16 cellular contexts compared by ENCODE assay signal in the genomic region with DNA sequence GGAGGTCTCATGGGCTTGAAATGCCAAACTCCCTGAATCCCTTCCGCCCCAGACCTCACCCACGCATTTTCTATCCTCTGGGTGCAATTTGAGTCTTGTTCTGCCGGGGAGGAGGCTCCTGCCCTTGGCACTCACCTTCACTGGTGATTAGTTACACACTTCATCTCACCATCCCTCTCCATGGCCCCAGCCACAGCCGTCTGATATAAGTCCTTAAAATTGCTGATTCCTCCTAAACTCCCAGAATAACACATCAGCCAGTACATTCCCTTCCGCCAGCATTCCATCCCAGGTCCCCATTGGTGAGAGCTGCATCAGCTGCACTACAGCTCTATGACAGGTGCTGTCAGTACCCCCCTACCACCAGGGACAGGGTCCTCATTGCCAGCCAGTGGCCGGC. TPM values are rescaled to one million over a fixed set of nuclear protein-coding genes. Genes with fewer than 3 reads are reported as not detected.
DNase-seq lines count a peak whose midpoint lies in the region; ATAC-seq and TF ChIP-seq lines count a peak whose summit lies in the region.
"Had no signal": no experiment of that assay in that cellular context is flagged by ENCODE, and none has a peak within 500 bp of the region (broad histone marks: within the 10 kb centered on the region; RNA-seq: fewer than 3 reads in every experiment).

No MANE protein-coding gene starts in this region.

- ATAC-seq in activated CD4-positive, alpha-beta T cell treated with anti-CD3 and anti-CD28 coated beads for 36 hours = no peak
- ATAC-seq in heart left ventricle = no peak
- no peak for ATAC-seq in Right ventricle myocardium inferior
- ATAC-seq in activated T-helper 17 cell treated with anti-CD3 and anti-CD28 coated beads, Interleukin-2, amount 50 U/mL, for 72 hours (replicated peaks) = no peak
- ATAC-seq in GM21717 (IDR thresholded peaks at IDR 0.05; ENCODE audit: unreplicated experiment) = no peak

- CTCF ChIA-PET in activated CD4-positive, alpha-beta T cell treated with anti-CD3 and anti-CD28 coated beads for 36 hours (lab: Charles Lee) = interaction anchor here (0.6 to 3.0 kb wide), 4 partner anchors 13 to 69 kb away, joined by 3 to 11 read pairs (median 8); no protein-coding TSS in a partner anchor

- POLR2A ChIA-PET in activated CD4-positive, alpha-beta T cell treated with anti-CD3 and anti-CD28 coated beads for 36 hours (lab: Charles Lee) = interaction anchor here (0.7 kb wide), 1 partner anchor 12 kb away, joined by 3 read pairs; no protein-coding TSS in a partner anchor

- H3K36me3 ChIP-seq in heart left ventricle = peaks cover 0 to 50% (median 33%) of the 10 kb centered on the region in 9 donors

- H3K27me3 ChIP-seq in heart left ventricle = no peaks in the 10 kb centered on the region
- H3K27me3 ChIP-seq: BLaER1, MG63 had no signal

- peaks cover 0 to 57% (median 28%) of the 10 kb centered on the region in 12 donors for H3K4me1 ChIP-seq in heart left ventricle

- 52 to 65% (median 54%) methylated on average over 6 of the region's 6 CpGs for WGBS in heart left ventricle, 4 donors

- H3K4me3 Mint-ChIP-seq in activated CD4-positive, alpha-beta T cell treated with anti-CD3 and anti-CD28 coated beads for 36 hours = no peak overlapping the region
- peak overlapping the region; percentile 38 for H3K4me3 Mint-ChIP-seq in activated T-helper 17 cell treated with anti-CD3 and anti-CD28 coated beads, Interleukin-2, amount 50 U/mL, for 72 hours
- no peak overlapping the region for H3K4me3 Mint-ChIP-seq in nephron progenitor cell

- H3K36me3 Mint-ChIP-seq in activated CD4-positive, alpha-beta T cell treated with anti-CD3 and anti-CD28 coated beads for 36 hours (ENCODE audit: low read depth) = peaks cover 45% of the 10 kb centered on the region
- peaks cover 97% of the 10 kb centered on the region for H3K36me3 Mint-ChIP-seq in activated T-helper 17 cell treated with anti-CD3 and anti-CD28 coated beads, Interleukin-2, amount 50 U/mL, for 72 hours (ENCODE audit: low read depth)
- peaks cover 36% of the 10 kb centered on the region for H3K36me3 Mint-ChIP-seq in nephron progenitor cell (ENCODE audit: low read depth)

- H3K4me3 ChIP-seq in heart left ventricle = peak overlapping the region in 1 of 12 donors; percentile 7
- H3K4me3 ChIP-seq: BLaER1, MG63 had no signal

- peaks cover 46% of the 10 kb centered on the region for H3K4me1 Mint-ChIP-seq in activated CD4-positive, alpha-beta T cell treated with anti-CD3 and anti-CD28 coated beads for 36 hours
- H3K4me1 Mint-ChIP-seq in activated T-helper 17 cell treated with anti-CD3 and anti-CD28 coated beads, Interleukin-2, amount 50 U/mL, for 72 hours = peaks cover 30% of the 10 kb centered on the region
- peaks cover 62% of the 10 kb centered on the region for H3K4me1 Mint-ChIP-seq in nephron progenitor cell

- peak overlapping the region; percentile 26 for H3K27ac Mint-ChIP-seq in activated CD4-positive, alpha-beta T cell treated with anti-CD3 and anti-CD28 coated beads for 36 hours
- H3K27ac Mint-ChIP-seq in activated T-helper 17 cell treated with anti-CD3 and anti-CD28 coated beads, Interleukin-2, amount 50 U/mL, for 72 hours = no peak overlapping the region
- peak overlapping the region; percentile 45 for H3K27ac Mint-ChIP-seq in nephron progenitor cell

- no peaks in the 10 kb centered on the region for H3K27me3 Mint-ChIP-seq in activated CD4-positive, alpha-beta T cell treated with anti-CD3 and anti-CD28 coated beads for 36 hours
- no peaks in the 10 kb centered on the region for H3K27me3 Mint-ChIP-seq in activated T-helper 17 cell treated with anti-CD3 and anti-CD28 coated beads, Interleukin-2, amount 50 U/mL, for 72 hours
- H3K27me3 Mint-ChIP-seq in nephron progenitor cell (ENCODE audit: low read depth, poor library complexity) = peaks cover 3% of the 10 kb centered on the region

- intact Hi-C loops in activated CD4-positive, alpha-beta T cell treated with anti-CD3 and anti-CD28 coated beads for 36 hours (cut with DNase I, micrococcal nuclease) = no loop called here
- intact Hi-C loops in heart left ventricle (cut with DNase I) (no loop called here), Right ventricle myocardium inferior (cut with DNase I) (no loop called here)

- H3K9me3 ChIP-seq in heart left ventricle = no peaks in the 10 kb centered on the region
- H3K9me3 ChIP-seq: BLaER1, MG63 had no signal

- TF ChIP-seq CTCF in heart left ventricle (IDR thresholded peaks at IDR 0.05) (no peak), nephron progenitor cell (IDR thresholded peaks at IDR 0.05) (no peak)

- no peaks in the 10 kb centered on the region for H3K9me3 Mint-ChIP-seq in activated CD4-positive, alpha-beta T cell treated with anti-CD3 and anti-CD28 coated beads for 36 hours (ENCODE audit: low read depth)
- no peaks in the 10 kb centered on the region for H3K9me3 Mint-ChIP-seq in activated T-helper 17 cell treated with anti-CD3 and anti-CD28 coated beads, Interleukin-2, amount 50 U/mL, for 72 hours
- no peaks in the 10 kb centered on the region for H3K9me3 Mint-ChIP-seq in nephron progenitor cell

- no peak for TF ChIP-seq POLR2A in heart left ventricle (IDR thresholded peaks at IDR 0.05)

- H3K27ac ChIP-seq in heart left ventricle = peak overlapping the region in 11 of 12 donors; percentile 8 to 74 (median 47)
- H3K27ac ChIP-seq: 22Rv1, BLaER1 had no signal

- DNase-seq in activated CD4-positive, alpha-beta T cell treated with anti-CD3 and anti-CD28 coated beads for 36 hours = no peak
- DNase-seq in activated CD4-positive, alpha-beta T cell treated with anti-CD3 and anti-CD28 coated beads for 1 hour = no peak
- DNase-seq in heart left ventricle (peak in 1 of 5 donors; percentile 44), Right ventricle myocardium inferior (ENCODE audit: missing footprints) (no peak), nephron progenitor cell (no peak), NCI-H82 treated with DMSO at 0.1 percent for 48 hours (lab: John Stamatoyannopoulos, UW; ENCODE audit: unreplicated experiment) (no peak)
- DNase-seq: KG1, MG63, NCI-H1092 treated with DMSO at 0.1 percent for 48 hours, NCI-H1694 treated with DMSO at 0.1 percent for 48 hours, NCI-H446 treated with DMSO at 0.1 percent for 48 hours, NCI-H748 treated with DMSO at 0.1 percent for 48 hours had no signal

RNA-seq across cellular contexts. Expression of gene TIMM21, which starts 3.9 kb away (rescaled TPM):
- total RNA-seq in activated CD4-positive, alpha-beta T cell treated with anti-CD3 and anti-CD28 coated beads for 36 hours = 10 to 100 TPM; 36.9 to 52.8 TPM
- total RNA-seq in heart left ventricle (100 to 1,000 TPM in 5 of 9 donors, 10 to 100 TPM in 4; 65.0 to 139 (median 110) TPM), Right ventricle myocardium inferior (151 TPM)
- 100 to 1,000 TPM in 1 of 2 donors, 10 to 100 TPM in 1; 89.7 to 114 TPM for polyA plus RNA-seq in heart left ventricle
- total RNA-seq in activated T-helper 17 cell treated with anti-CD3 and anti-CD28 coated beads, Interleukin-2, amount 50 U/mL, for 72 hours = 10 to 100 TPM; 60.7 to 70.9 TPM

RNA-seq across cellular contexts. Expression of gene FBXO15, which starts 4.6 kb away (rescaled TPM):
- total RNA-seq in activated CD4-positive, alpha-beta T cell treated with anti-CD3 and anti-CD28 coated beads for 36 hours = 1 to 10 TPM; 1.4 to 1.6 TPM
- total RNA-seq in heart left ventricle (under 1 TPM in 6 of 9 donors, not detected in 3; 0.15 to 0.84 (median 0.47) TPM), Right ventricle myocardium inferior (not detected)
- under 1 TPM; 0.10 to 0.38 TPM for polyA plus RNA-seq in heart left ventricle
- 1 to 10 TPM in 1 of 2 donors, under 1 TPM in 1; 0.35 to 2.6 TPM for total RNA-seq in activated T-helper 17 cell treated with anti-CD3 and anti-CD28 coated beads, Interleukin-2, amount 50 U/mL, for 72 hours
